Comparison of ENCODE assay signal across 8 cellular contexts in genomic region chr20:56788041-56788670, GRCh38.
DNase-seq lines count a peak whose midpoint lies in the region; ATAC-seq and TF ChIP-seq lines count a peak whose summit lies in the region.

No MANE protein-coding gene starts in this region.

- no peak overlapping the region for H3K4me3 ChIP-seq in fibroblast of lung (replicated peaks in 1 of 4; ENCODE audit: control extremely low read depth in 1 of 4, insufficient read depth in 1 of 4, low read depth in 3 of 4, low read length in 4 of 4)
- no peak overlapping the region for H3K4me3 ChIP-seq in CD8-positive, alpha-beta memory T cell (ENCODE audit: low read length)

- no peaks in the 10 kb centered on the region for H4K20me1 ChIP-seq in fibroblast of lung (ENCODE audit: control insufficient read depth, extremely low read depth, insufficient read depth, low read length)

- no peaks in the 10 kb centered on the region for H3K4me1 Mint-ChIP-seq in CD8-positive, alpha-beta memory T cell
- no peaks in the 10 kb centered on the region for H3K4me1 Mint-ChIP-seq in stimulated activated naive B cell treated with anti-CD40 and anti-IgM and Interleukin-4, amounts not matched to agents 10 μg/mL and 1 μg/mL and 100 μg/mL, for 72 hours

- peak overlapping the region; percentile 91 for H3K27ac ChIP-seq in RWPE1
- peak overlapping the region; percentile 59 for H3K27ac ChIP-seq in fibroblast of lung (ENCODE audit: insufficient read depth, low read length)
- no peak overlapping the region for H3K27ac ChIP-seq in CD8-positive, alpha-beta memory T cell (ENCODE audit: low read depth, low read length)

- no peaks in the 10 kb centered on the region for H3K36me3 ChIP-seq in fibroblast of lung (ENCODE audit: control insufficient read depth, insufficient read depth, low read length)
- no peaks in the 10 kb centered on the region for H3K36me3 ChIP-seq in CD8-positive, alpha-beta memory T cell (ENCODE audit: insufficient read depth, low read length)

- H3K27me3 Mint-ChIP-seq in CD8-positive, alpha-beta memory T cell: peaks cover 3% of the 10 kb centered on the region in 2 donors
- no peaks in the 10 kb centered on the region for H3K27me3 Mint-ChIP-seq in stimulated activated naive B cell treated with anti-CD40 and anti-IgM and Interleukin-4, amounts not matched to agents 10 μg/mL and 1 μg/mL and 100 μg/mL, for 72 hours

- H3K9me3 Mint-ChIP-seq in CD8-positive, alpha-beta memory T cell: peaks cover 0 to 3% (median 0%) of the 10 kb centered on the region in 5 donors
- peaks cover 0 to 2% of the 10 kb centered on the region in 2 donors for H3K9me3 Mint-ChIP-seq in stimulated activated naive B cell treated with anti-CD40 and anti-IgM and Interleukin-4, amounts not matched to agents 10 μg/mL and 1 μg/mL and 100 μg/mL, for 72 hours

- TF ChIP-seq CTCF in RWPE1 (conservative IDR thresholded peaks at IDR 0.05; ENCODE audit: low read depth) (no peak), fibroblast of lung (conservative IDR thresholded peaks at IDR 0.05 in 1 of 2, IDR thresholded peaks at IDR 0.05 in 1 of 2; ENCODE audit: low read depth in 1 of 2, low read length in 2 of 2) (no peak)

- ATAC-seq in stimulated activated naive B cell treated with anti-CD40 and anti-IgM and Interleukin-4, amounts not matched to agents 10 μg/mL and 1 μg/mL and 100 μg/mL, for 72 hours (replicated peaks): no peak

- peak; percentile 88 for DNase-seq in GM03348 (ENCODE audit: low spot score)
- peak; percentile 95 for DNase-seq in RWPE1 (ENCODE audit: low spot score)
- peak; percentile 95 to 97 for DNase-seq in fibroblast of lung (ENCODE audit: low read depth in 2 of 2)
- DNase-seq in pulmonary artery endothelial cell (ENCODE audit: low read depth, low spot score): peak; percentile 40
- DNase-seq in CD8-positive, alpha-beta memory T cell: no peak
- no peak for DNase-seq in NCI-H1417 treated with DMSO at 0.1 percent for 48 hours (lab: John Stamatoyannopoulos, UW)
- no peak for DNase-seq in activated T-cell treated with anti-CD3 and anti-CD28 coated beads, Interleukin-2, amount 50 U/mL, for 1 hour
- DNase-seq in stimulated activated naive B cell treated with anti-CD40 and anti-IgM and Interleukin-4, amounts not matched to agents 10 μg/mL and 1 μg/mL and 100 μg/mL, for 72 hours: no peak

- peak overlapping the region; percentile 4 for H3K4me2 ChIP-seq in fibroblast of lung (ENCODE audit: extremely low read depth, insufficient read depth, low read length)

- H2AFZ ChIP-seq in fibroblast of lung (ENCODE audit: low read length): no peak overlapping the region

- H3K4me1 ChIP-seq in fibroblast of lung (ENCODE audit: control insufficient read depth, extremely low read depth, insufficient read depth, low read length): peaks cover 3% of the 10 kb centered on the region
- H3K4me1 ChIP-seq in CD8-positive, alpha-beta memory T cell (ENCODE audit: insufficient read depth, low read length): no peaks in the 10 kb centered on the region

- H3K9ac ChIP-seq in fibroblast of lung (ENCODE audit: insufficient read depth, low read length): no peak overlapping the region

- no peak overlapping the region for H3K4me3 Mint-ChIP-seq in CD8-positive, alpha-beta memory T cell
- no peak overlapping the region for H3K4me3 Mint-ChIP-seq in stimulated activated naive B cell treated with anti-CD40 and anti-IgM and Interleukin-4, amounts not matched to agents 10 μg/mL and 1 μg/mL and 100 μg/mL, for 72 hours

- H3K27ac Mint-ChIP-seq in CD8-positive, alpha-beta memory T cell: no peak overlapping the region
- no peak overlapping the region for H3K27ac Mint-ChIP-seq in stimulated activated naive B cell treated with anti-CD40 and anti-IgM and Interleukin-4, amounts not matched to agents 10 μg/mL and 1 μg/mL and 100 μg/mL, for 72 hours

- CTCF ChIA-PET in RWPE1 (lab: Yijun Ruan, JAX): no interaction called here
- CTCF ChIA-PET in CD8-positive, alpha-beta memory T cell (lab: Charles Lee): no interaction called here

- no peaks in the 10 kb centered on the region for H3K36me3 Mint-ChIP-seq in CD8-positive, alpha-beta memory T cell
- H3K36me3 Mint-ChIP-seq in stimulated activated naive B cell treated with anti-CD40 and anti-IgM and Interleukin-4, amounts not matched to agents 10 μg/mL and 1 μg/mL and 100 μg/mL, for 72 hours: no peaks in the 10 kb centered on the region

- H3K79me2 ChIP-seq in fibroblast of lung (ENCODE audit: control insufficient read depth, insufficient read depth, low read length): no peaks in the 10 kb centered on the region

- POLR2A ChIA-PET in RWPE1 (lab: Yijun Ruan, JAX; ENCODE audit: low non-redundant PET): interaction anchor here (0.9 kb wide), 1 partner anchor 23 kb away, joined by 3 read pairs; no protein-coding TSS in a partner anchor
- POLR2A ChIA-PET in CD8-positive, alpha-beta memory T cell (lab: Charles Lee): no interaction called here

- no peaks in the 10 kb centered on the region for H3K9me3 ChIP-seq in fibroblast of lung (ENCODE audit: control insufficient read depth, insufficient read depth, low read depth, low read length)
- no peaks in the 10 kb centered on the region for H3K9me3 ChIP-seq in CD8-positive, alpha-beta memory T cell (ENCODE audit: low read length)

- H3K27me3 ChIP-seq in fibroblast of lung (ENCODE audit: control insufficient read depth, insufficient read depth, low read length): no peaks in the 10 kb centered on the region
- no peaks in the 10 kb centered on the region for H3K27me3 ChIP-seq in CD8-positive, alpha-beta memory T cell (ENCODE audit: insufficient read depth, low read length, poor library complexity, severe bottlenecking)

Comparison
In these comparisons a context has a peak if more than half of its experiments do, and no peak if none do; other contexts are left out.
1. DNase-seq: peak in GM03348 (single experiment), RWPE1 (single experiment), fibroblast of lung (2 of 2) and pulmonary artery endothelial cell (single experiment); none in CD8-positive, alpha-beta memory T cell (0 of 5), NCI-H1417 treated with DMSO at 0.1 percent for 48 hours (single experiment), activated T-cell treated with anti-CD3 and anti-CD28 coated beads, Interleukin-2, amount 50 U/mL, for 1 hour (single experiment) and stimulated activated naive B cell treated with anti-CD40 and anti-IgM and Interleukin-4, amounts not matched to agents 10 μg/mL and 1 μg/mL and 100 μg/mL, for 72 hours (single experiment).